ENCODE assay signal across 10 cellular contexts in the genomic region with DNA sequence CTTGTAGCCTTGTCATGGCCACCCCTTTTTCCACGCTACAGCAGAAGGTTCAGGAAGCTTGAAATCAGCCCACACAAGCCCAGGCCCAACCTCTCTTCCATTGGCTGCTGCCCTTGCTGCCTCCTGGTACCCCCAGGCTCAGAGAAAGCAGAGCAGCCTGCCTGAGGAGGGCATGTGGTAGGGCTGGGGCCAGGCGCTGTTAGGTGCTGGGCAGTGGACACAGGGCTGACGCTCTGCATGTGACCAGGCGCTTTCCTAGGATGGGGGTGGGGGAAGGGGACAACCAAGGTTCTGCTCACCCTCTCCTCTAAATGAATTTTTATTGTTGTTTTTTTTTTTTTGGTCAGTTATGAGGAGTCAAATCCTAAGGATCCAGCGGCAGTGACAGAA. TPM values are rescaled to one million over a fixed set of nuclear protein-coding genes. Genes with fewer than 3 reads are reported as not detected.
DNase-seq lines count a peak whose midpoint lies in the region; ATAC-seq, FAIRE-seq and TF ChIP-seq lines count a peak whose summit lies in the region.
"Had no signal": no experiment of that assay in that cellular context is flagged by ENCODE, and none has a peak within 500 bp of the region (broad histone marks: within the 10 kb centered on the region; RNA-seq: fewer than 3 reads in every experiment).

No MANE protein-coding gene starts in this region.

- peaks cover 0 to 67% (median 11%) of the 10 kb centered on the region in 9 donors for H3K36me3 ChIP-seq in heart right ventricle
- peaks cover 8% of the 10 kb centered on the region for H3K36me3 ChIP-seq in astrocyte (ENCODE audit: insufficient read depth, low read length)
- peaks cover 0 to 24% of the 10 kb centered on the region in 2 donors for H3K36me3 ChIP-seq in vagina

- H3K4me1 ChIP-seq in heart right ventricle (peaks cover 4 to 56% (median 32%) of the 10 kb centered on the region in 9 donors), astrocyte (ENCODE audit: insufficient read depth, low read length) (peaks cover 63% of the 10 kb centered on the region), vagina (peaks cover 42% of the 10 kb centered on the region)

- H3K4me1 Mint-ChIP-seq in astrocyte (ENCODE audit: low read depth, unreplicated experiment), result peaks cover 46% of the 10 kb centered on the region
- peaks cover 53% of the 10 kb centered on the region for H3K4me1 Mint-ChIP-seq in nephron

- H3K27me3 Mint-ChIP-seq in astrocyte (ENCODE audit: low read depth, unreplicated experiment), result no peaks in the 10 kb centered on the region
- no peaks in the 10 kb centered on the region for H3K27me3 Mint-ChIP-seq in nephron (ENCODE audit: low read depth)

- H3K9me3 Mint-ChIP-seq in astrocyte (ENCODE audit: unreplicated experiment) (no peaks in the 10 kb centered on the region), nephron (no peaks in the 10 kb centered on the region)

- H3K27ac ChIP-seq in heart right ventricle (peak overlapping the region in 9 of 10 donors; percentile 87 to 96 (median 93)), astrocyte (ENCODE audit: low read depth, low read length) (peak overlapping the region; percentile 30), vagina (peak overlapping the region; percentile 94)
- H3K27ac ChIP-seq: foreskin keratinocyte had no signal

- H3K27ac Mint-ChIP-seq in astrocyte (ENCODE audit: unreplicated experiment) (peak overlapping the region; percentile 80), nephron (peak overlapping the region; percentile 87 to 94 (median 89))

- 85 to 88% methylated on average over 5 of the region's 5 CpGs for WGBS in heart right ventricle, 2 donors

- no peak for DNase-seq in heart right ventricle
- no peak for DNase-seq in Right ventricle myocardium inferior (ENCODE audit: missing footprints)
- no peak for DNase-seq in astrocyte (ENCODE audit: low read depth)
- no peak for DNase-seq in vagina (ENCODE audit: extremely low spot score in 2 of 2)
- DNase-seq: foreskin keratinocyte had no signal

- H3K36me3 Mint-ChIP-seq in astrocyte (ENCODE audit: low read depth, unreplicated experiment) (peaks cover 18% of the 10 kb centered on the region), nephron (ENCODE audit: low read depth) (peaks cover 11% of the 10 kb centered on the region)

- H3K27me3 ChIP-seq in heart right ventricle (no peaks in the 10 kb centered on the region), astrocyte (ENCODE audit: insufficient read depth, low read length) (no peaks in the 10 kb centered on the region), vagina (no peaks in the 10 kb centered on the region)
- H3K27me3 ChIP-seq: body of pancreas, foreskin keratinocyte had no signal

- intact Hi-C loops in heart right ventricle (cut with DNase I), result loop anchor here in 8 of 10 donors (2.0 to 10.0 kb wide), 6 partner anchors 40 to 156 kb away; a partner anchor contains a TSS
- intact Hi-C loops in Right ventricle myocardium inferior (cut with DNase I), result no loop called here
- intact Hi-C loops in vagina (cut with DNase I), result loop anchor here (2.0 kb wide), 1 partner anchor 44 kb away; no protein-coding TSS in a partner anchor

- H3K4me3 ChIP-seq in heart right ventricle, result no peak overlapping the region
- no peak overlapping the region for H3K4me3 ChIP-seq in astrocyte (ENCODE audit: insufficient read depth, low read depth, low read length)
- H3K4me3 ChIP-seq in vagina, result no peak overlapping the region
- H3K4me3 ChIP-seq: body of pancreas had no signal

- peaks cover 5% of the 10 kb centered on the region for H4K20me1 ChIP-seq in astrocyte (ENCODE audit: insufficient read depth, low read length)

- ATAC-seq in heart right ventricle, result no peak
- ATAC-seq in Right ventricle myocardium inferior, result no peak
- ATAC-seq in HG02678 (IDR thresholded peaks at IDR 0.05; ENCODE audit: unreplicated experiment), result no peak
- ATAC-seq in GM19324 (IDR thresholded peaks at IDR 0.05; ENCODE audit: low FRiP score, unreplicated experiment), result no peak
- ATAC-seq in HG03280 (IDR thresholded peaks at IDR 0.05; ENCODE audit: unreplicated experiment), result no peak
- ATAC-seq: body of pancreas, foreskin keratinocyte had no signal

- no peak for FAIRE-seq in astrocyte (lab: Jason Lieb, UNC)

- TF ChIP-seq POLR2A in vagina (IDR thresholded peaks at IDR 0.05), result no peak

- H2AFZ ChIP-seq in astrocyte (ENCODE audit: low read depth, low read length), result no peak overlapping the region

- no peaks in the 10 kb centered on the region for H3K79me2 ChIP-seq in astrocyte (ENCODE audit: insufficient read depth, low read length)

- peak overlapping the region; percentile 14 for H3K4me2 ChIP-seq in astrocyte (ENCODE audit: low read length)

- H3K4me3 Mint-ChIP-seq in astrocyte (ENCODE audit: unreplicated experiment) (no peak overlapping the region), nephron (peak overlapping the region in 2 of 3 experiments; percentile 16 to 38)

- H3K9me3 ChIP-seq in heart right ventricle, result no peaks in the 10 kb centered on the region
- no peaks in the 10 kb centered on the region for H3K9me3 ChIP-seq in astrocyte (ENCODE audit: insufficient read depth, low read depth, low read length)
- H3K9me3 ChIP-seq in vagina, result no peaks in the 10 kb centered on the region
- H3K9me3 ChIP-seq: body of pancreas had no signal

- TF ChIP-seq CTCF in heart right ventricle (IDR thresholded peaks at IDR 0.05), result no peak
- no peak for TF ChIP-seq CTCF in astrocyte (IDR thresholded peaks at IDR 0.05; ENCODE audit: insufficient read depth, low read depth, low read length)
- no peak for TF ChIP-seq CTCF in nephron (IDR thresholded peaks at IDR 0.05; ENCODE audit: unreplicated experiment in 3 of 3)
- TF ChIP-seq CTCF in vagina (IDR thresholded peaks at IDR 0.05), result no peak

- H3K9ac ChIP-seq in astrocyte (ENCODE audit: low read length), result peak overlapping the region; percentile 13

RNA-seq across cellular contexts. Expression of a gene that starts 36.3 kb away (rescaled TPM):
- 100 to 1,000 TPM in 7 of 10 donors, 10 to 100 TPM in 3; 42.8 to 204 (median 109) TPM for total RNA-seq in heart right ventricle
- polyA plus RNA-seq in heart right ventricle, result 100 to 1,000 TPM; 230 to 551 TPM
- total RNA-seq in Right ventricle myocardium inferior, result 98.9 TPM
- 73.7 and 76.7 TPM in 2 replicates for total RNA-seq in astrocyte
- 1,190 TPM for total RNA-seq in vagina

RNA-seq across cellular contexts. Expression of a gene that starts 54.5 kb away (rescaled TPM):
- total RNA-seq in heart right ventricle (10 to 100 TPM; 27.5 to 71.6 (median 33.5) TPM), Right ventricle myocardium inferior (46.7 TPM), astrocyte (399 and 435 TPM in 2 replicates), vagina (77.8 TPM)
- polyA plus RNA-seq in heart right ventricle, result 100 to 1,000 TPM in 1 of 2 donors, 10 to 100 TPM in 1; 65.1 to 102 TPM

Comparison
In these comparisons a context has a peak if more than half of its experiments do, and no peak if none do; other contexts are left out.
1. H3K27ac ChIP-seq: peak in every context shown above with its lines; median percentile 94 in vagina; 93 in heart right ventricle; 30 in astrocyte.